In the genomic region with DNA sequence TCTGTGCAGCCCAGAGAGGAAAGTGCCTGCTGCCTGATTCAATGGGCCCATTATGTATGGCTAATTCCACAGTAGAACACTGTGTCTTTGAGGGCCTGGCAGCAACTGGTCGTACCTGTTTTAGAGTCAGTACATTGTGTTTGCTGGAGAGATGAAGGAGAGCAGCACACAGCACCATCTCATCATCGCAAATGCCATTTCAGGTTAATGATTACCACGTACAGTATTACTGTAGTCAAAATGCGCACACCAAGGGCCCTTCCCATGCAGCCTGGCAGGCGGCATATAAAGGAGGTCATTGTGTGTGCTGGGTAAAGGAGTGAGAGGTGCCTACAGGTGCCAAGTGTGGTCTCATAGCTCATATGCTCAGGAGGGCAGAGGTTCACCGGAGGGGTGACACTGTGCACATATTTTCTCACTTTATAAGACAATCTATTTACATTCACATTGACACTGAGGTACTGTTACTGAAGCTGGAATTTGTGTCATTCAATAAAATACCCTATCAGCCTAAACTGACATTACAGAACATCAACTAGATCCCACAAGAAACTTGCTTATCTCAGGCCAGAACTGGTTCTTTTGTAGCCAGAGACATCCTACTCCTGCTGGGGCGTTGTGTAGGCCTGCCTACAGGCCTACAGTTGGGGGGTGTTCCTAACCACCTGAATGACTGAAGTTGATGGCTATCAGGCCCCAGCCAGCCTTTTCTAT, we compare ENCODE assay signal across 16 cellular contexts.
A peak's percentile ranks its signal among the peaks of the same experiment; 100 is the strongest.
DNase-seq lines count a peak whose midpoint lies in the region; ATAC-seq, FAIRE-seq and TF ChIP-seq lines count a peak whose summit lies in the region.
"Had no signal": no experiment of that assay in that cellular context is flagged by ENCODE, and none has a peak within 500 bp of the region (broad histone marks: within the 10 kb centered on the region; RNA-seq: fewer than 3 reads in every experiment).

No MANE protein-coding gene starts in this region.

- no peak for TF ChIP-seq CTCF in K562 (IDR thresholded peaks at IDR 0.05 in 2 of 3, conservative IDR thresholded peaks at IDR 0.05 in 1 of 3; ENCODE audit: insufficient read depth in 2 of 3, low read depth in 1 of 3, low read length in 3 of 3)
- TF ChIP-seq CTCF in left lung (IDR thresholded peaks at IDR 0.05) = no peak
- TF ChIP-seq CTCF in smooth muscle cell (IDR thresholded peaks at IDR 0.05; ENCODE audit: borderline replicate concordance, insufficient read depth, poor library complexity, severe bottlenecking) = no peak
- no peak for TF ChIP-seq CTCF in ovary (IDR thresholded peaks at IDR 0.05)

- H3K27ac ChIP-seq in K562 (ENCODE audit: extremely low read depth, low read depth, low read length) (peak overlapping the region; percentile 60; the same call in 2 of the 3 replicates), left lung (peak overlapping the region; percentile 33 to 43), smooth muscle cell (ENCODE audit: low read depth) (peak overlapping the region; percentile 60), ovary (no peak overlapping the region)
- H3K27ac ChIP-seq: ascending aorta had no signal

- H4K20me1 ChIP-seq in K562 (replicated peaks; ENCODE audit: control insufficient read depth, insufficient read depth, low read length) = no peaks in the 10 kb centered on the region
- no peaks in the 10 kb centered on the region for H4K20me1 ChIP-seq in smooth muscle cell (ENCODE audit: low read depth)

- H3K4me3 ChIP-seq in K562 (no peak overlapping the region), left lung (no peak overlapping the region), smooth muscle cell (no peak overlapping the region), ovary (no peak overlapping the region)
- H3K4me3 ChIP-seq: ascending aorta had no signal

- TF ChIP-seq EP300 in K562 (IDR thresholded peaks at IDR 0.05; ENCODE audit: low read length) (no peak; the same call in 1 of the 2 replicates), ovary (IDR thresholded peaks at IDR 0.05) (no peak)

- TF ChIP-seq POLR2A in K562 (conservative IDR thresholded peaks at IDR 0.05) (no peak), ovary (IDR thresholded peaks at IDR 0.05) (no peak)

- POLR2A ChIA-PET in K562 (lab: Yijun Ruan, JAX) = interaction anchor here (1.1 kb wide), 1 partner anchor 15 kb away, joined by 3 read pairs; no protein-coding TSS in a partner anchor

- peak; percentile 66 for ATAC-seq in K562
- peak; percentile 88 for ATAC-seq in left lung
- ATAC-seq in HG03457 (IDR thresholded peaks at IDR 0.05; ENCODE audit: unreplicated experiment) = no peak
- ATAC-seq: effector memory CD8-positive, alpha-beta T cell; left lobe of liver had no signal

- no TSS peak for BruUV-seq in K562 (replicated peaks; lab: Mats Ljungman, UMichigan)

- H3K9me3 ChIP-seq in K562 (replicated peaks; ENCODE audit: control insufficient read depth, insufficient read depth, low read depth, low read length) (no peaks in the 10 kb centered on the region; the same call in 1 of the 2 replicates), left lung (no peaks in the 10 kb centered on the region), smooth muscle cell (replicated peaks; ENCODE audit: low read depth) (no peaks in the 10 kb centered on the region), ovary (no peaks in the 10 kb centered on the region)
- H3K9me3 ChIP-seq: ascending aorta, BE2C had no signal

- H3K9me1 ChIP-seq in K562 (ENCODE audit: control insufficient read depth, insufficient read depth, low read length) = no peaks in the 10 kb centered on the region

- H3K36me3 ChIP-seq in K562 (ENCODE audit: control insufficient read depth, insufficient read depth, low read length) (no peaks in the 10 kb centered on the region), left lung (no peaks in the 10 kb centered on the region), smooth muscle cell (ENCODE audit: low read depth) (no peaks in the 10 kb centered on the region), ovary (no peaks in the 10 kb centered on the region)
- H3K36me3 ChIP-seq: ascending aorta, BE2C had no signal

- no peak for TF ChIP-seq RAD21 in K562 (CRISPR knock-in tag; conservative IDR thresholded peaks at IDR 0.05 in 1 of 2, IDR thresholded peaks at IDR 0.05 in 1 of 2)

- 65% methylated on average over 7 of the region's 7 CpGs for WGBS in K562 (ENCODE audit: insufficient coverage, low coverage, missing lambda C conversion rate)
- 88% methylated on average over 7 of the region's 7 CpGs for WGBS in smooth muscle cell (ENCODE audit: low lambda C conversion rate)
- WGBS in ovary, 3 donors = 85 to 94% (median 90%) methylated on average over 7 of the region's 7 CpGs

- H3K4me1 ChIP-seq in K562 (replicated peaks in 1 of 2; ENCODE audit: control insufficient read depth in 2 of 2, insufficient read depth in 2 of 2, low read length in 2 of 2) (peaks cover 8 to 25% of the 10 kb centered on the region in 2 experiments), left lung (peaks cover 0 to 7% of the 10 kb centered on the region in 2 donors), smooth muscle cell (ENCODE audit: low read depth) (no peaks in the 10 kb centered on the region), ovary (ENCODE audit: insufficient read depth) (no peaks in the 10 kb centered on the region)
- H3K4me1 ChIP-seq: ascending aorta, BE2C had no signal

- H3F3A ChIP-seq in smooth muscle cell (ENCODE audit: low read depth) = no peaks in the 10 kb centered on the region

- no peaks in the 10 kb centered on the region for H3K27me3 ChIP-seq in K562 (ENCODE audit: control insufficient read depth in 2 of 2, insufficient read depth in 2 of 2, low read length in 2 of 2)
- no peaks in the 10 kb centered on the region for H3K27me3 ChIP-seq in left lung
- no peaks in the 10 kb centered on the region for H3K27me3 ChIP-seq in smooth muscle cell (ENCODE audit: low read depth)
- no peaks in the 10 kb centered on the region for H3K27me3 ChIP-seq in ovary
- H3K27me3 ChIP-seq: ascending aorta, BE2C had no signal

- DNase-seq in HPDE6-E6E7 (ENCODE audit: extremely low spot score) (peak; percentile 20), K562 (ENCODE audit: extremely low read depth in 1 of 4, low spot score in 3 of 4) (peak in 3 of 4 experiments; percentile 26 to 77 (median 52)), left lung (peak in 1 of 2 donors; percentile 44), smooth muscle cell (lab: John Stamatoyannopoulos, UW; ENCODE audit: unreplicated experiment) (no peak), urothelium cell line (ENCODE audit: low spot score) (no peak), ovary (no peak), NCI-H226 (no peak)
- DNase-seq: activated CD4-positive, alpha-beta T cell treated with anti-CD3 and anti-CD28 coated beads, Interleukin-2, amount 50 U/mL, for 1 hour; BE2C; effector memory CD8-positive, alpha-beta T cell; H9; NCI-H2171 treated with DMSO at 0.1 percent for 48 hours had no signal

- H3K9ac ChIP-seq in K562 (ENCODE audit: insufficient read depth in 1 of 2, low read depth in 2 of 2, low read length in 2 of 2) = 0 out of 4 replicates have a peak overlapping the region, but pooled peaks of 1 of the 2 experiments have one; percentile 16
- no peak overlapping the region for H3K9ac ChIP-seq in smooth muscle cell (ENCODE audit: low read depth)

- intact Hi-C loops in K562 (cut with micrococcal nuclease) = no loop called here
- intact Hi-C loops in left lung (cut with DNase I) = no loop called here
- intact Hi-C loops in ovary (cut with DNase I) = no loop called here

- H3K79me2 ChIP-seq in K562 (ENCODE audit: control insufficient read depth, insufficient read depth, low read length) = no peaks in the 10 kb centered on the region
- H3K79me2 ChIP-seq in smooth muscle cell (ENCODE audit: low read depth) = no peaks in the 10 kb centered on the region

- H2AFZ ChIP-seq in K562 (ENCODE audit: low read depth, low read length) = peak overlapping the region; percentile 62
- H2AFZ ChIP-seq in smooth muscle cell (ENCODE audit: low read depth) = no peak overlapping the region

- H3K4me2 ChIP-seq in K562 (ENCODE audit: insufficient read depth, low read length) (peak overlapping the region; percentile 4; the same call in 1 of the 2 replicates), smooth muscle cell (no peak overlapping the region)

- FAIRE-seq in K562 (lab: Jason Lieb, UNC) (peak; percentile 46), urothelium cell line (lab: Jason Lieb, UNC) (no peak)
- FAIRE-seq: G401.6 had no signal

- in situ Hi-C loops in K562 (cut with MboI) = no loop called here

- CTCF ChIA-PET in K562 (lab: Yijun Ruan, JAX; ENCODE audit: low intra/inter-chr PET ratio) = no interaction called here

TF ChIP-seq in K562, 482 proteins besides CTCF, POLR2A, EP300 and RAD21 (continues in another document):
- 0 out of 2 replicates have a peak, but pooled peaks have one; percentile 23 for TF ChIP-seq ZFX (CRISPR knock-in tag; IDR thresholded peaks at IDR 0.05)
- no peak for TF ChIP-seq RBM22 (IDR thresholded peaks at IDR 0.05; ENCODE audit: low read depth, low read length, poor library complexity, severe bottlenecking)
- TF ChIP-seq, protein P1, sequence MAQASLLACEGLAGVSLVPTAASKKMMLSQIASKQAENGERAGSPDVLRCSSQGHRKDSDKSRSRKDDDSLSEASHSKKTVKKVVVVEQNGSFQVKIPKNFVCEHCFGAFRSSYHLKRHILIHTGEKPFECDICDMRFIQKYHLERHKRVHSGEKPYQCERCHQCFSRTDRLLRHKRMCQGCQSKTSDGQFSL (CRISPR knock-in tag; IDR thresholded peaks at IDR 0.05) = peak; percentile 75; the same call in 1 of the 2 replicates
- TF ChIP-seq, protein P1 (tag; IDR thresholded peaks at IDR 0.05) = no peak
- 0 out of 3 replicates have a peak, but pooled peaks of 1 of the 2 experiments have one; percentile 25 for TF ChIP-seq CBX3 (IDR thresholded peaks at IDR 0.05; ENCODE audit: borderline replicate concordance in 1 of 2, low read length in 2 of 2)

Comparison
In these comparisons a context has a peak if more than half of its experiments do, and no peak if none do; other contexts are left out.
1. DNase-seq: peak in HPDE6-E6E7 (single experiment) and K562 (3 of 4); none in smooth muscle cell (single experiment), urothelium cell line (single experiment), ovary (0 of 5) and NCI-H226 (single experiment).
2. H3K27ac ChIP-seq: peak in K562 (single experiment), left lung (2 of 2) and smooth muscle cell (single experiment); none in ovary (0 of 2).